28 cellular contexts compared by ENCODE assay signal in the genomic region with DNA sequence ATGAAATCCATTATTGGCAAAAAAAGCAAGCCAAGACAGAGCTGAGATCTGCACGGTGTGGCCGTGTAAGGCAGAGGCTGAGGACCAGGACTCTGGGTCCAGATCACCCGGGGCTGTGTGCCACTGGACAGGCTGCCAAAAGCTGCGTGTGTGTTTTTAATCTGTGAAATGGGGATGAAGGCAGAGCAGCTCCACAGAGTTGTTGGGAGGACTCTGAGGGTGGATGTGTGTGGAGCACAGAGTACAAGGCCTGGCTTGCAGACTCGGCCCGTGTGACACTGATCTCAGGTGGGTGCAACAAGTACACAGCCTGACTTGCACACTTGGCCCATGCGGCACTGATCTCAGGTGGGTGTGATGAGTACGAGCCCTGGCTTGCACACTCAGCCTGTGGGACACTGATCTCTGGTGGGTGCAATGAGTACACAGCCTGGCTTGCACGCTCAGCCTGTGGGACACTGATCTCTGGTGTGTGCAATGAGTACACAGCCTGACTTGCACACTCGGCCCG.
"Had no signal": no experiment of that assay in that cellular context is flagged by ENCODE, and none has a peak within 500 bp of the region (broad histone marks: within the 10 kb centered on the region; RNA-seq: fewer than 3 reads in every experiment).

No MANE protein-coding gene starts in this region.

- H3K27me3 ChIP-seq: Peyer's patch had no signal

- H3K27me3 Mint-ChIP-seq: activated naive CD4-positive, alpha-beta T cell treated with anti-CD3 and anti-CD28 coated beads, Interleukin-2, amount 50 U/mL, for 24 hours had no signal

- H3K36me3 Mint-ChIP-seq: activated CD8-positive, alpha-beta memory T cell treated with anti-CD3 and anti-CD28 coated beads, Interleukin-2, amount 10 ng/mL, durations not matched to agents 7 days and 5 days; activated naive CD4-positive, alpha-beta T cell treated with anti-CD3 and anti-CD28 coated beads, Interleukin-2, amount 50 U/mL, for 24 hours; T-cell had no signal

- H3K4me3 Mint-ChIP-seq: activated B cell treated with CpG ODN at 0.5 μM for 24 hours; activated CD4-positive, alpha-beta T cell treated with anti-CD3 and anti-CD28 coated beads, Interleukin-2, amount 10 ng/mL, durations not matched to agents 24 days and 14 days; activated CD8-positive, alpha-beta memory T cell treated with anti-CD3 and anti-CD28 coated beads, Interleukin-2, amount 10 ng/mL, durations not matched to agents 7 days and 5 days; activated naive CD4-positive, alpha-beta T cell treated with anti-CD3 and anti-CD28 coated beads, Interleukin-2, amount 50 U/mL, for 24 hours; activated T-cell treated with anti-CD3 and anti-CD28 coated beads, Interleukin-2, amount 50 U/mL, for 24 hours; activated T-helper 1 cell treated with anti-CD3 and anti-CD28 coated beads, Interleukin-12 subunit alpha, Interleukin-12 subunit beta, Interleukin-2, Interleukin-4 antibody, amounts not matched to agents 30 ng/mL and 10 ng/mL and 1 ng/mL, durations not matched to agents 14 hours and 24 hours and 36 hours; brain; T-cell had no signal

- H3K4me3 ChIP-seq: Peyer's patch, SK-N-MC had no signal

- H3K9me3 Mint-ChIP-seq: activated B cell treated with CpG ODN at 0.5 μM for 24 hours; activated CD4-positive, alpha-beta T cell treated with anti-CD3 and anti-CD28 coated beads, Interleukin-2, amount 10 ng/mL, durations not matched to agents 24 days and 14 days; activated naive CD4-positive, alpha-beta T cell treated with anti-CD3 and anti-CD28 coated beads, Interleukin-2, amount 50 U/mL, for 24 hours; activated T-cell treated with anti-CD3 and anti-CD28 coated beads, Interleukin-2, amount 50 U/mL, for 24 hours; activated T-helper 1 cell treated with anti-CD3 and anti-CD28 coated beads, Interleukin-12 subunit alpha, Interleukin-12 subunit beta, Interleukin-2, Interleukin-4 antibody, amounts not matched to agents 30 ng/mL and 10 ng/mL and 1 ng/mL, durations not matched to agents 14 hours and 24 hours and 36 hours; T-cell had no signal

- H3K36me3 ChIP-seq: Peyer's patch had no signal

- H3K27ac Mint-ChIP-seq: activated B cell treated with CpG ODN at 0.5 μM for 24 hours; activated CD4-positive, alpha-beta T cell treated with anti-CD3 and anti-CD28 coated beads, Interleukin-2, amount 10 ng/mL, durations not matched to agents 24 days and 14 days; activated CD8-positive, alpha-beta memory T cell treated with anti-CD3 and anti-CD28 coated beads, Interleukin-2, amount 10 ng/mL, durations not matched to agents 7 days and 5 days; activated naive CD4-positive, alpha-beta T cell treated with anti-CD3 and anti-CD28 coated beads, Interleukin-2, amount 50 U/mL, for 24 hours; activated T-cell treated with anti-CD3 and anti-CD28 coated beads, Interleukin-2, amount 50 U/mL, for 24 hours; activated T-helper 1 cell treated with anti-CD3 and anti-CD28 coated beads, Interleukin-12 subunit alpha, Interleukin-12 subunit beta, Interleukin-2, Interleukin-4 antibody, amounts not matched to agents 30 ng/mL and 10 ng/mL and 1 ng/mL, durations not matched to agents 14 hours and 24 hours and 36 hours; T-cell had no signal

- H3K4me1 ChIP-seq: Peyer's patch had no signal

- DNase-seq: activated B cell treated with CpG ODN at 0.5 μM for 24 hours; activated CD4-positive, alpha-beta T cell treated with anti-CD3 and anti-CD28 coated beads for 1 hour; activated CD4-positive, alpha-beta T cell treated with anti-CD3 and anti-CD28 coated beads, Interleukin-2, amount 10 ng/mL, durations not matched to agents 24 days and 14 days; activated CD4-positive, alpha-beta T cell treated with anti-CD3 and anti-CD28 coated beads, Interleukin-2, amount 50 U/mL, for 48 hours; activated CD8-positive, alpha-beta memory T cell treated with anti-CD3 and anti-CD28 coated beads, Interleukin-2, amount 10 ng/mL, durations not matched to agents 7 days and 5 days; activated effector memory CD4-positive, alpha-beta T cell treated with Interleukin-2 at 50 U/mL for 16 hours; activated naive CD4-positive, alpha-beta T cell; activated T-cell treated with anti-CD3 and anti-CD28 coated beads, Interleukin-2, amount 50 U/mL, for 24 hours; amygdala; cerebellar nuclear complex; Karpas-422; MM.1S; NCI-H1105; NCI-H1436; NCI-H187; NCI-H2081; NCI-H510A treated with DMSO at 0.1 percent for 48 hours; NCI-H69; NK-92 treated with Interleukin-12 subunit alpha and Interleukin-12 subunit beta, amount 100 ng/mL, for 24 hours; OCI-M1; Peyer's patch; T-cell; T-helper 2 cell; T1000 had no signal

- ATAC-seq: activated CD8-positive, alpha-beta memory T cell treated with anti-CD3 and anti-CD28 coated beads, Interleukin-2, amount 10 ng/mL, durations not matched to agents 7 days and 5 days; T-cell had no signal

- H3K27ac ChIP-seq: Peyer's patch, SK-N-MC had no signal
